In the genomic region with DNA sequence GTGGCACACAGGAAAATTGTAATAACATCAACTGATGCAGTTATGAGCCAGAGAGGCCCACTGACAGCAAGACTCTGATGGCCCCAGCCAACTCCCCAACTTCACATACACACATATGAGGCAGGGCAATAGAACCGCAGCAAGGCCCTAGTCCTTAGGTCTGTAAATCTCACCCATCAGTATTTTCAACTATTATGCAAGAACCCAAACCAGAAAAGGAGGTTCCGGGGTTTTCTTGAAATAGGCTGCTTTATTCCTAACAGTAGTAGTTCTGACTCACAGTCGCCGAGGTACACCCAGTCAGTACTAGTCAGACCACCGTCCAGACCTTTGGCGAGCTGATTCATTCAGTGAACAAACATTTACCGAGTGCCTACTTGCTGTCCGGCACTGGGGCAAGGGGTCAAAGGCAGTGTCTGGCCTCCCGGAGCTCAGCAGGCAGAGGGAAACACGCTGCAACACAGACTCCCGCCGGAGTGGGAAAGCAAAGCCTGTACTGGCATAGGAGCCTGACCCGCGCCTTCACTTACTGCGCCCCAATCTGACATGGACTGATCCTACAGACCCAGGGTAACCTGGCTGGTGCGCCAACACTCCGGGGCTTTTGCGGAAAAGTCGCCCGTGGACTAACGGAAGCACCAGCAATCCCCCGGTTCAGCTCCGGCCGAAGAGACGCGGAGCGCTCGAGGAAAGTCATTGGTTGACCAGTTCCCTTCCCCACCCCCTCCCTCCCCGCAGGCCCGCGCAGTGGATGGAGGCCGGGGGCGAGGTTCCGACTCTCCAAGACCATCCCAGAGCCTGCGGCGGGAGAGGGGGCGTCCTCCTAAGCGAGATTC, we compare ENCODE assay signal across 8 cellular contexts. TPM values are rescaled to one million over a fixed set of nuclear protein-coding genes. Genes with fewer than 3 reads are reported as not detected.
DNase-seq lines count a peak whose midpoint lies in the region; ATAC-seq and TF ChIP-seq lines count a peak whose summit lies in the region.

No MANE protein-coding gene starts in this region.

- H3K4me1 ChIP-seq in Peyer's patch (peaks cover 0 to 5% (median 4%) of the 10 kb centered on the region in 4 donors), gastroesophageal sphincter (peaks cover 0 to 28% (median 0%) of the 10 kb centered on the region in 3 donors), ovary (ENCODE audit: insufficient read depth) (peaks cover 2% of the 10 kb centered on the region)

- WGBS in gastroesophageal sphincter (ENCODE audit: low coverage in 1 of 2), 2 donors: 0 to 45% methylated on average over 1 to 6 of the region's 38 CpGs
- 13 to 20% (median 16%) methylated on average over 38 of the region's 38 CpGs for WGBS in ovary, 3 donors

- peak; percentile 77 to 84 for TF ChIP-seq POLR2A in Peyer's patch (IDR thresholded peaks at IDR 0.05)
- TF ChIP-seq POLR2A in gastroesophageal sphincter (IDR thresholded peaks at IDR 0.05): no peak
- no peak for TF ChIP-seq POLR2A in ovary (IDR thresholded peaks at IDR 0.05)

- TF ChIP-seq CTCF in Peyer's patch (IDR thresholded peaks at IDR 0.05) (peak in 1 of 6 experiments; percentile 31), gastroesophageal sphincter (IDR thresholded peaks at IDR 0.05) (no peak), ovary (IDR thresholded peaks at IDR 0.05) (no peak)

- peak overlapping the region in 3 of 4 donors; percentile 85 to 97 (median 96) for H3K27ac ChIP-seq in Peyer's patch
- peak overlapping the region in 3 of 4 donors; percentile 62 to 73 (median 65) for H3K27ac ChIP-seq in gastroesophageal sphincter
- H3K27ac ChIP-seq in ovary: no peak overlapping the region

- H3K9me3 ChIP-seq in Peyer's patch (no peaks in the 10 kb centered on the region), gastroesophageal sphincter (no peaks in the 10 kb centered on the region), ovary (no peaks in the 10 kb centered on the region)

- intact Hi-C loops in ovary (cut with DNase I): loop anchor here in 1 of 4 donors (10.0 kb wide), 1 partner anchor 52 kb away; no protein-coding TSS in a partner anchor

- DNase-seq in Peyer's patch (peak in 2 of 3 donors; percentile 82 to 86), ovary (peak; percentile 42 to 63 (median 58)), NCI-H1105 (lab: John Stamatoyannopoulos, UW) (no peak)

- no peaks in the 10 kb centered on the region for H3K36me3 ChIP-seq in Peyer's patch
- no peaks in the 10 kb centered on the region for H3K36me3 ChIP-seq in gastroesophageal sphincter
- H3K36me3 ChIP-seq in ovary: no peaks in the 10 kb centered on the region

- H3K4me3 ChIP-seq in Peyer's patch (peak overlapping the region; percentile 70 to 97 (median 82)), gastroesophageal sphincter (peak overlapping the region; percentile 51 to 85), ovary (peak overlapping the region; percentile 56)

- H3K27me3 ChIP-seq in Peyer's patch (no peaks in the 10 kb centered on the region), gastroesophageal sphincter (peaks cover 12% of the 10 kb centered on the region), ovary (no peaks in the 10 kb centered on the region)

- TF ChIP-seq EP300 in gastroesophageal sphincter (IDR thresholded peaks at IDR 0.05): no peak
- TF ChIP-seq EP300 in ovary (IDR thresholded peaks at IDR 0.05): no peak

- ATAC-seq in GM18511 (IDR thresholded peaks at IDR 0.05; ENCODE audit: unreplicated experiment): peak; percentile 16
- peak; percentile 68 for ATAC-seq in gastroesophageal sphincter
- no peak for ATAC-seq in GM19467 (IDR thresholded peaks at IDR 0.05; ENCODE audit: unreplicated experiment)
- no peak for ATAC-seq in GM21723 (IDR thresholded peaks at IDR 0.05; ENCODE audit: unreplicated experiment)
- no peak for ATAC-seq in HG03175 (IDR thresholded peaks at IDR 0.05; ENCODE audit: unreplicated experiment)

RNA-seq across cellular contexts. Expression of a gene that starts 1.3 kb away (rescaled TPM):
- total RNA-seq in Peyer's patch (100 to 1,000 TPM; 129 to 211 (median 176) TPM), gastroesophageal sphincter (10 to 100 TPM in 3 of 4 donors, 1 to 10 TPM in 1; 8.6 to 13.2 (median 12.2) TPM), ovary (10 to 100 TPM in 6 of 7 donors, 1 to 10 TPM in 1; 9.6 to 29.5 (median 15.9) TPM)
- polyA plus RNA-seq in ovary: 10 to 100 TPM; 12.2 to 16.7 TPM

Comparison
In these comparisons a context has a peak if more than half of its experiments do, and no peak if none do; other contexts are left out.
1. ATAC-seq: peak in GM18511 (single experiment) and gastroesophageal sphincter (single experiment); none in GM19467 (single experiment), GM21723 (single experiment) and HG03175 (single experiment).
2. H3K27ac ChIP-seq: peak in Peyer's patch (3 of 4) and gastroesophageal sphincter (3 of 4); none in ovary (0 of 2).
3. POLR2A ChIP-seq: peak in Peyer's patch (2 of 2); none in gastroesophageal sphincter (0 of 2) and ovary (single experiment).
4. RNA of a gene that starts 1.3 kb away (total RNA-seq): 129 to 211 TPM in Peyer's patch; 9.6 to 29.5 TPM in ovary and 8.6 to 13.2 TPM in gastroesophageal sphincter; every median in the first group is over 4 times any median in the second.
5. Peak in every context shown above with its lines, with median percentiles within 50 percentile points of each other: H3K4me3 ChIP-seq.